8 cellular contexts compared by ENCODE assay signal in genomic region chr19:17209126-17210036, GRCh38. TPM values are rescaled to one million over a fixed set of nuclear protein-coding genes. Genes with fewer than 3 reads are reported as not detected.
DNase-seq lines count a peak whose midpoint lies in the region; ATAC-seq, FAIRE-seq and TF ChIP-seq lines count a peak whose summit lies in the region.

No MANE protein-coding gene starts in this region.

- H3K4me2 ChIP-seq in DOHH2 (ENCODE audit: low read length): peak overlapping the region; percentile 62

- peaks cover 8% of the 10 kb centered on the region for H3F3A ChIP-seq in DOHH2 (ENCODE audit: control insufficient read depth, insufficient read depth)

- H3K9me3 ChIP-seq in DOHH2 (ENCODE audit: control insufficient read depth, insufficient read depth, low read length): no peaks in the 10 kb centered on the region
- H3K9me3 ChIP-seq in HUES48 (ENCODE audit: control insufficient read depth, insufficient read depth, low read length): no peaks in the 10 kb centered on the region
- no peaks in the 10 kb centered on the region for H3K9me3 ChIP-seq in thymus (ENCODE audit: control insufficient read depth)

- H3K9ac ChIP-seq in HUES48 (ENCODE audit: low read depth, low read length): no peak overlapping the region

- peak overlapping the region; percentile 53 for H3K27ac ChIP-seq in DOHH2 (ENCODE audit: low read depth, low read length)
- peak overlapping the region; percentile 65 for H3K27ac ChIP-seq in HUES48 (ENCODE audit: low read depth, low read length)
- H3K27ac ChIP-seq in thymus (ENCODE audit: low read depth): peak overlapping the region; percentile 31

- peaks cover 69% of the 10 kb centered on the region for H3K36me3 ChIP-seq in DOHH2 (ENCODE audit: control insufficient read depth, low read length)
- peaks cover 34% of the 10 kb centered on the region for H3K36me3 ChIP-seq in HUES48 (ENCODE audit: control insufficient read depth, insufficient read depth, low read length)
- H3K36me3 ChIP-seq in thymus (ENCODE audit: control insufficient read depth, insufficient read depth): peaks cover 70% of the 10 kb centered on the region

- no peaks in the 10 kb centered on the region for H3K9me2 ChIP-seq in DOHH2 (replicated peaks; ENCODE audit: control insufficient read depth, low read length)

- no peak for ATAC-seq in GM21825 (IDR thresholded peaks at IDR 0.05; ENCODE audit: unreplicated experiment)
- no peak for ATAC-seq in HG02763 (IDR thresholded peaks at IDR 0.05; ENCODE audit: unreplicated experiment)

- H4K20me1 ChIP-seq in DOHH2 (ENCODE audit: control insufficient read depth, insufficient read depth, low read depth, low read length): peaks cover 3% of the 10 kb centered on the region; the same call in 1 of the 2 replicates

- H3K4me3 ChIP-seq in DOHH2 (ENCODE audit: low read length): peak overlapping the region; percentile 38
- H3K4me3 ChIP-seq in HUES48 (ENCODE audit: low read depth, low read length): no peak overlapping the region
- H3K4me3 ChIP-seq in thymus (ENCODE audit: low read length): no peak overlapping the region

- H3K79me2 ChIP-seq in DOHH2 (ENCODE audit: control insufficient read depth, low read length): peaks cover under 1% of the 10 kb centered on the region; the same call in 1 of the 2 replicates

- TF ChIP-seq CTCF in DOHH2 (IDR thresholded peaks at IDR 0.05; ENCODE audit: low read depth, low read length, poor library complexity, severe bottlenecking): no peak

- 90% methylated on average over 28 of the region's 28 CpGs for WGBS in thymus

- H3K4me1 ChIP-seq in DOHH2 (ENCODE audit: control insufficient read depth, low read length) (peaks cover 49% of the 10 kb centered on the region), HUES48 (ENCODE audit: control insufficient read depth, insufficient read depth, low read length) (peaks cover 8% of the 10 kb centered on the region), thymus (ENCODE audit: control insufficient read depth, insufficient read depth, low read length) (peaks cover 3% of the 10 kb centered on the region)

- FAIRE-seq in frontal cortex (lab: Jason Lieb, UNC): no peak

- DNase-seq in activated CD4-positive, alpha-beta T cell treated with anti-CD3 and anti-CD28 coated beads, Interleukin-2, amount 50 U/mL, for 48 hours: peak; percentile 62 to 69
- peak; percentile 70 for DNase-seq in iPS DF 19.7 (ENCODE audit: low read depth, low spot score)
- no peak for DNase-seq in frontal cortex (ENCODE audit: low spot score in 2 of 2)

- H3K27me3 ChIP-seq in DOHH2 (ENCODE audit: control insufficient read depth, low read length) (no peaks in the 10 kb centered on the region), HUES48 (ENCODE audit: control insufficient read depth, insufficient read depth, low read length) (no peaks in the 10 kb centered on the region), thymus (ENCODE audit: control insufficient read depth, insufficient read depth) (no peaks in the 10 kb centered on the region)

RNA-seq across cellular contexts. Expression of gene USE1, which starts 5.8 kb away (rescaled TPM):
- 52.9 TPM for polyA plus RNA-seq in thymus
- 15.1 TPM for total RNA-seq in frontal cortex

RNA-seq across cellular contexts. Expression of gene OCEL1, which starts 16.6 kb away (rescaled TPM):
- polyA plus RNA-seq in thymus: 24.8 TPM
- total RNA-seq in frontal cortex: 0.82 TPM

RNA-seq across cellular contexts. Expression of gene NR2F6, which starts 36.3 kb away (rescaled TPM):
- 15.0 TPM for polyA plus RNA-seq in thymus
- total RNA-seq in frontal cortex: 9.8 TPM

RNA-seq across cellular contexts. Expression of gene USHBP1, which starts 55.2 kb away (rescaled TPM):
- 4.4 TPM for polyA plus RNA-seq in thymus
- 0.82 TPM for total RNA-seq in frontal cortex

RNA-seq across cellular contexts. Expression of gene BABAM1, which starts 57.9 kb away (rescaled TPM):
- 94.4 TPM for polyA plus RNA-seq in thymus
- 66.9 TPM for total RNA-seq in frontal cortex

Comparison
In these comparisons a context has a peak if more than half of its experiments do, and no peak if none do; other contexts are left out.
1. DNase-seq: peak in activated CD4-positive, alpha-beta T cell treated with anti-CD3 and anti-CD28 coated beads, Interleukin-2, amount 50 U/mL, for 48 hours (2 of 2) and iPS DF 19.7 (single experiment); none in frontal cortex (0 of 2).
2. Peak in every context shown above with its lines, with median percentiles within 50 percentile points of each other: H3K27ac ChIP-seq.